ENCODE assay signal across 20 cellular contexts in the genomic region with DNA sequence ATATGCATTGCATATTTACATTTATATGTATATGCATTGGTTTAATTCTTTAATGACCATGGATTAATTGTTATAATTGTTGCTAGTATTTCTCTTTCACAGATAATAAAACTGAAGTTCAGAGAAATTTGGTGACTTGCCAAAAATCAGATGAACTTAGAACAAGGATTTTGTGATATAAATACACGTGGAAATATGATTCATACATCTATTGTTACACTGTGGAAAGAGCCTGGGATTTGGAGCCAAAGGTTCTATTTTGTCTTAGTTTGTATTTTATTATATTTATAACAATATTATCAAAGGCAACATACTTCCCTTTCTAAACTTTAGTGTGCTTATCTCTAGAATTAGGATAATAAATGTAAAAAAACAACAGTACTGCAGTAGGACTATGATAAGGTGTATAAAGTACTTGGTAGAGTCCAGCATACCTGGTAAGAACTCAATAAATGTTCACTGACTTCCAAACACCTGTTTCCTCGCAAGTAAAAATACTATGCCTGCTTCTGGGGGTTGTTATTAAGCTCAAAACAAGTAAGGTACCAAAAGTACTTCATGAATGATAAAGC.
DNase-seq lines count a peak whose midpoint lies in the region; ATAC-seq and TF ChIP-seq lines count a peak whose summit lies in the region.
"Had no signal": no experiment of that assay in that cellular context is flagged by ENCODE, and none has a peak within 500 bp of the region (broad histone marks: within the 10 kb centered on the region; RNA-seq: fewer than 3 reads in every experiment).

No MANE protein-coding gene starts in this region.

- CTCF ChIA-PET in MCF 10A (lab: Yijun Ruan, JAX) = interaction anchor here (0.7 kb wide), 1 partner anchor 159 kb away, joined by 3 read pairs; no protein-coding TSS in a partner anchor

- POLR2A ChIA-PET in MCF 10A (lab: Yijun Ruan, JAX) = no interaction called here

- no peaks in the 10 kb centered on the region for H3K27me3 Mint-ChIP-seq in MCF 10A (ENCODE audit: insufficient read depth, unreplicated experiment)

- no peak overlapping the region for H3K4me3 Mint-ChIP-seq in MCF 10A (ENCODE audit: unreplicated experiment)
- H3K4me3 Mint-ChIP-seq: CD4-positive, alpha-beta T cell; HFFc6 had no signal

- H3K27ac ChIP-seq in breast epithelium (no peak overlapping the region), caudate nucleus (ENCODE audit: low read depth, low read length) (peak overlapping the region; percentile 67), gastrocnemius medialis (peak overlapping the region; percentile 54 to 83 (median 60)), uterus (peak overlapping the region in 1 of 2 donors; percentile 68), coronary artery (no peak overlapping the region)

- H3K4me3 ChIP-seq in breast epithelium (no peak overlapping the region), gastrocnemius medialis (no peak overlapping the region), uterus (no peak overlapping the region), coronary artery (no peak overlapping the region)

- H3K27ac Mint-ChIP-seq in MCF 10A (ENCODE audit: low read depth, unreplicated experiment) = no peak overlapping the region
- H3K27ac Mint-ChIP-seq: CD4-positive, alpha-beta T cell; HFFc6 had no signal

- H3K9me3 Mint-ChIP-seq in MCF 10A (ENCODE audit: unreplicated experiment) = no peaks in the 10 kb centered on the region
- H3K9me3 Mint-ChIP-seq: CD4-positive, alpha-beta T cell; HFFc6 had no signal

- no peaks in the 10 kb centered on the region for H3K27me3 ChIP-seq in breast epithelium
- no peaks in the 10 kb centered on the region for H3K27me3 ChIP-seq in gastrocnemius medialis
- H3K27me3 ChIP-seq in uterus = no peaks in the 10 kb centered on the region

- H3K4me1 Mint-ChIP-seq in MCF 10A (ENCODE audit: insufficient read depth, unreplicated experiment) = peaks cover 9% of the 10 kb centered on the region

- in situ Hi-C loops in gastrocnemius medialis (cut with MboI; ENCODE audit: low sequenced_read_pairs in 4 of 4) = loop anchor here in 2 of 4 donors (10.0 to 25.0 kb wide), 2 partner anchors 277 to 704 kb away; no protein-coding TSS in a partner anchor

- H3K36me3 Mint-ChIP-seq in MCF 10A (ENCODE audit: insufficient read depth, unreplicated experiment) = no peaks in the 10 kb centered on the region

- no TSS peak for BruUV-seq in MCF 10A (replicated peaks; lab: Mats Ljungman, UMichigan)

- H3K36me3 ChIP-seq in breast epithelium = no peaks in the 10 kb centered on the region
- no peaks in the 10 kb centered on the region for H3K36me3 ChIP-seq in gastrocnemius medialis
- H3K36me3 ChIP-seq in uterus = no peaks in the 10 kb centered on the region

- intact Hi-C loops in MCF 10A (cut with micrococcal nuclease) = no loop called here
- intact Hi-C loops in breast epithelium (cut with DNase I; ENCODE audit: low total_unique reads) = no loop called here
- intact Hi-C loops in gastrocnemius medialis (cut with DNase I; ENCODE audit: low total_unique reads) = no loop called here
- intact Hi-C loops in uterus (cut with DNase I; ENCODE audit: low total_unique reads) = no loop called here

- H3K9me3 ChIP-seq in breast epithelium (no peaks in the 10 kb centered on the region), gastrocnemius medialis (no peaks in the 10 kb centered on the region), uterus (no peaks in the 10 kb centered on the region)

- DNase-seq in MCF 10A (ENCODE audit: unreplicated experiment) = peak; percentile 39
- DNase-seq in breast epithelium (ENCODE audit: low spot score in 2 of 2) = no peak
- no peak for DNase-seq in caudate nucleus (lab: John Stamatoyannopoulos, UW)
- DNase-seq in glomerular endothelial cell (ENCODE audit: extremely low read depth, low read depth, low spot score) = peak; percentile 85
- DNase-seq in gastrocnemius medialis = no peak
- no peak for DNase-seq in uterus
- no peak for DNase-seq in NCI-H524 (lab: John Stamatoyannopoulos, UW)
- no peak for DNase-seq in coronary artery (ENCODE audit: low spot score)
- DNase-seq: CD4-positive, alpha-beta T cell; DMS153; GDM1; H7; HFFc6; KG1; NCI-H1417; NCI-H187; NCI-H2107; NCI-H510A treated with DMSO at 0.1 percent for 48 hours; NCI-H82; PC-3 had no signal

- TF ChIP-seq POLR2A in breast epithelium (IDR thresholded peaks at IDR 0.05) (no peak), gastrocnemius medialis (IDR thresholded peaks at IDR 0.05) (no peak), uterus (IDR thresholded peaks at IDR 0.05) (no peak)

- ATAC-seq in gastrocnemius medialis = peak; percentile 59 to 71
- ATAC-seq: PC-3 had no signal

- TF ChIP-seq CTCF in MCF 10A (IDR thresholded peaks at IDR 0.05; ENCODE audit: unreplicated experiment) (no peak), breast epithelium (IDR thresholded peaks at IDR 0.05) (no peak), gastrocnemius medialis (IDR thresholded peaks at IDR 0.05 in 4 of 5, conservative IDR thresholded peaks at IDR 0.05 in 1 of 5) (no peak), uterus (IDR thresholded peaks at IDR 0.05) (no peak), coronary artery (IDR thresholded peaks at IDR 0.05) (no peak)

- H3K4me1 ChIP-seq in breast epithelium (peaks cover 4 to 9% of the 10 kb centered on the region in 2 donors), gastrocnemius medialis (peaks cover 36 to 41% of the 10 kb centered on the region in 2 donors), uterus (no peaks in the 10 kb centered on the region)

Comparison
In these comparisons a context has a peak if more than half of its experiments do, and no peak if none do; other contexts are left out.
1. DNase-seq: peak in MCF 10A (single experiment) and glomerular endothelial cell (single experiment); none in breast epithelium (0 of 2), caudate nucleus (0 of 61), gastrocnemius medialis (0 of 2), uterus (0 of 2), NCI-H524 (0 of 2) and coronary artery (single experiment).
2. H3K27ac ChIP-seq: peak in caudate nucleus (single experiment) and gastrocnemius medialis (4 of 4); none in breast epithelium (0 of 2) and coronary artery (0 of 2).